Comparison of ENCODE assay signal across 26 cellular contexts in genomic region chr2:188085421-188085820, GRCh38.
"Had no signal": no experiment of that assay in that cellular context is flagged by ENCODE, and none has a peak within 500 bp of the region (broad histone marks: within the 10 kb centered on the region; RNA-seq: fewer than 3 reads in every experiment).

No MANE protein-coding gene starts in this region.

- H3K27me3 Mint-ChIP-seq: activated B cell treated with CpG ODN at 0.5 μM for 24 hours; activated CD4-positive, alpha-beta T cell treated with anti-CD3 and anti-CD28 coated beads, Interleukin-2, amount 10 ng/mL, durations not matched to agents 24 days and 14 days; activated CD8-positive, alpha-beta T cell treated with anti-CD3 and anti-CD28 coated beads for 36 hours; activated naive CD8-positive, alpha-beta T cell treated with anti-CD3 and anti-CD28 coated beads, Interleukin-2, amount 10 ng/mL, durations not matched to agents 7 days and 5 days; activated T-cell treated with anti-CD3 and anti-CD28 coated beads, Interleukin-2, amount 50 U/mL, for 24 hours; brain; naive B cell had no signal

- H3K4me1 ChIP-seq: gastrocnemius medialis, stomach, tibial artery had no signal

- ATAC-seq: activated CD8-positive, alpha-beta T cell treated with anti-CD3 and anti-CD28 coated beads for 36 hours; esophagus mucosa; gastrocnemius medialis; mucosa of descending colon; sciatic nerve; SK-N-SH treated with all-trans-retinoic acid at 6 μM for 48 hours had no signal

- H3K9me3 ChIP-seq: mucosa of descending colon, ovary, stomach had no signal

- H3K36me3 Mint-ChIP-seq: activated naive CD8-positive, alpha-beta T cell treated with anti-CD3 and anti-CD28 coated beads, Interleukin-2, amount 10 ng/mL, durations not matched to agents 7 days and 5 days; brain; naive B cell had no signal

- H3K27ac Mint-ChIP-seq: activated B cell treated with CpG ODN at 0.5 μM for 24 hours; activated CD4-positive, alpha-beta T cell treated with anti-CD3 and anti-CD28 coated beads, Interleukin-2, amount 10 ng/mL, durations not matched to agents 24 days and 14 days; activated CD8-positive, alpha-beta T cell treated with anti-CD3 and anti-CD28 coated beads for 36 hours; activated naive CD8-positive, alpha-beta T cell treated with anti-CD3 and anti-CD28 coated beads, Interleukin-2, amount 10 ng/mL, durations not matched to agents 7 days and 5 days; activated T-cell treated with anti-CD3 and anti-CD28 coated beads, Interleukin-2, amount 50 U/mL, for 24 hours; activated T-helper 2 cell treated with anti-CD3 and anti-CD28 coated beads, Interferon-gamma antibody, Interleukin-2, Interleukin-4, amounts not matched to agents 10 μg/mL and 5 μg/mL and 100 μg/mL, durations not matched to agents 14 hours and 24 hours and 36 hours; brain; naive B cell had no signal

- H3K4me3 ChIP-seq: gastrocnemius medialis, lung, mucosa of descending colon, ovary, smooth muscle cell, stomach, tibial artery had no signal

- H3K4me1 Mint-ChIP-seq: activated B cell treated with CpG ODN at 0.5 μM for 24 hours; activated CD4-positive, alpha-beta T cell treated with anti-CD3 and anti-CD28 coated beads, Interleukin-2, amount 10 ng/mL, durations not matched to agents 24 days and 14 days; activated naive CD8-positive, alpha-beta T cell treated with anti-CD3 and anti-CD28 coated beads, Interleukin-2, amount 10 ng/mL, durations not matched to agents 7 days and 5 days; brain; naive B cell; neural crest cell had no signal

- DNase-seq: activated B cell treated with CpG ODN at 0.5 μM for 24 hours; activated CD4-positive, alpha-beta T cell treated with anti-CD3 and anti-CD28 coated beads, Interleukin-2, amount 10 ng/mL, durations not matched to agents 24 days and 14 days; activated CD8-positive, alpha-beta T cell treated with anti-CD3 and anti-CD28 coated beads for 36 hours; activated naive CD4-positive, alpha-beta T cell treated with Interleukin-2 at 50 U/mL for 16 hours; activated naive CD8-positive, alpha-beta T cell treated with anti-CD3 and anti-CD28 coated beads, Interleukin-2, amount 10 ng/mL, durations not matched to agents 7 days and 5 days; activated T-cell treated with anti-CD3 and anti-CD28 coated beads, Interleukin-2, amount 50 U/mL, for 24 hours; cortex of kidney; effector CD4-positive, alpha-beta T cell; gastrocnemius medialis; islet precursor cell; mucosa of descending colon; naive B cell; ovary; stimulated activated CD4-positive, alpha-beta T cell treated with anti-CD3 and anti-CD28 coated beads, Interleukin-4, amount 100 ng/mL, for 1 hour; stomach; T-helper 1 cell; T-helper 9 cell; tibial artery had no signal

- H3K27me3 ChIP-seq: gastrocnemius medialis, ovary, stomach, tibial artery had no signal

- H3K27ac ChIP-seq: gastrocnemius medialis, ovary, stomach, tibial artery had no signal

- H3K4me2 ChIP-seq: smooth muscle cell had no signal

- H3K36me3 ChIP-seq: gastrocnemius medialis, ovary, stomach, tibial artery had no signal

- H3K9me3 Mint-ChIP-seq: activated CD4-positive, alpha-beta T cell treated with anti-CD3 and anti-CD28 coated beads, Interleukin-2, amount 10 ng/mL, durations not matched to agents 24 days and 14 days; activated naive CD8-positive, alpha-beta T cell treated with anti-CD3 and anti-CD28 coated beads, Interleukin-2, amount 10 ng/mL, durations not matched to agents 7 days and 5 days; activated T-helper 2 cell treated with anti-CD3 and anti-CD28 coated beads, Interferon-gamma antibody, Interleukin-2, Interleukin-4, amounts not matched to agents 10 μg/mL and 5 μg/mL and 100 μg/mL, durations not matched to agents 14 hours and 24 hours and 36 hours had no signal

- H3K4me3 Mint-ChIP-seq: activated B cell treated with CpG ODN at 0.5 μM for 24 hours; activated CD4-positive, alpha-beta T cell treated with anti-CD3 and anti-CD28 coated beads, Interleukin-2, amount 10 ng/mL, durations not matched to agents 24 days and 14 days; activated CD8-positive, alpha-beta T cell treated with anti-CD3 and anti-CD28 coated beads for 36 hours; activated naive CD8-positive, alpha-beta T cell treated with anti-CD3 and anti-CD28 coated beads, Interleukin-2, amount 10 ng/mL, durations not matched to agents 7 days and 5 days; activated T-cell treated with anti-CD3 and anti-CD28 coated beads, Interleukin-2, amount 50 U/mL, for 24 hours; brain; naive B cell; neural crest cell had no signal
